In the genomic region with DNA sequence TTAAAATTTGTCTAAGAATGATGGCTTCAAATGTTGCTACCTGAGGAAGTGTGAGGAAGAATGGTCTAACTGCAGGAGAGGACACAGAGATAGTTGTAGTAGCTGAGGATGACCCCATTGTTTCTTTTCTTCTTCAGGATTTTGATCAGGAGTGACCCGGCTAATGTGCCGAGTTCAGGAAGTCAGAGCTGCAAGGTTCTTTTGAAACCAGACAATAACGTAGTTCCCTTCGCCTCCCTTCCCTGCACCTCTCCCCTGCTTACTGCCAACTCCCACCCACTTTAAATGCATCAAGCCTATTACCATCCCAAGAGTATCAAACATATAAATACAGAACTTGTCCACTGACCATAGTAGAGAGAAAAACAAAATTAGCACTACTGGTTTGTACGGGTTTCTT, we compare ENCODE assay signal across 1 cellular context.
TF ChIP-seq lines count a peak whose summit lies in the region.

No MANE protein-coding gene starts in this region.

TF ChIP-seq in GM23338, 12 proteins besides CTCF, POLR2A, EP300 and RAD21 (continued from another document):
- no peak for TF ChIP-seq ZNF462 (CRISPR knock-in tag; IDR thresholded peaks at IDR 0.05)
- TF ChIP-seq EZH2 (IDR thresholded peaks at IDR 0.05; ENCODE audit: low read depth, unreplicated experiment) = no peak
- TF ChIP-seq NANOG (IDR thresholded peaks at IDR 0.05; ENCODE audit: borderline replicate concordance) = no peak
- TF ChIP-seq EZH2phosphoT487 (IDR thresholded peaks at IDR 0.05; ENCODE audit: unreplicated experiment) = no peak
- no peak for TF ChIP-seq CREB1 (CRISPR knock-in tag; IDR thresholded peaks at IDR 0.05; ENCODE audit: low read depth)
- TF ChIP-seq ZNF331 (CRISPR knock-in tag; IDR thresholded peaks at IDR 0.05; ENCODE audit: low read depth) = no peak
- no peak for TF ChIP-seq JUNB (IDR thresholded peaks at IDR 0.05; ENCODE audit: unreplicated experiment)
- no peak for TF ChIP-seq STAT1 (IDR thresholded peaks at IDR 0.05; ENCODE audit: unreplicated experiment)
